1 cellular context compared by ENCODE assay signal in genomic region chr5:98602534-98603112, GRCh38.
TF ChIP-seq lines count a peak whose summit lies in the region.

No MANE protein-coding gene starts in this region.

TF ChIP-seq in HepG2, 621 proteins besides CTCF, POLR2A, EP300 and RAD21 (continued from another document):
- no peak for TF ChIP-seq ATF6 (CRISPR knock-in tag; conservative IDR thresholded peaks at IDR 0.05)
- no peak for TF ChIP-seq ZNF841 (CRISPR knock-in tag; IDR thresholded peaks at IDR 0.05; ENCODE audit: borderline replicate concordance)
- TF ChIP-seq YEATS4 (CRISPR knock-in tag; IDR thresholded peaks at IDR 0.05; ENCODE audit: borderline replicate concordance) = no peak
